ENCODE assay signal across 2 cellular contexts in the genomic region with DNA sequence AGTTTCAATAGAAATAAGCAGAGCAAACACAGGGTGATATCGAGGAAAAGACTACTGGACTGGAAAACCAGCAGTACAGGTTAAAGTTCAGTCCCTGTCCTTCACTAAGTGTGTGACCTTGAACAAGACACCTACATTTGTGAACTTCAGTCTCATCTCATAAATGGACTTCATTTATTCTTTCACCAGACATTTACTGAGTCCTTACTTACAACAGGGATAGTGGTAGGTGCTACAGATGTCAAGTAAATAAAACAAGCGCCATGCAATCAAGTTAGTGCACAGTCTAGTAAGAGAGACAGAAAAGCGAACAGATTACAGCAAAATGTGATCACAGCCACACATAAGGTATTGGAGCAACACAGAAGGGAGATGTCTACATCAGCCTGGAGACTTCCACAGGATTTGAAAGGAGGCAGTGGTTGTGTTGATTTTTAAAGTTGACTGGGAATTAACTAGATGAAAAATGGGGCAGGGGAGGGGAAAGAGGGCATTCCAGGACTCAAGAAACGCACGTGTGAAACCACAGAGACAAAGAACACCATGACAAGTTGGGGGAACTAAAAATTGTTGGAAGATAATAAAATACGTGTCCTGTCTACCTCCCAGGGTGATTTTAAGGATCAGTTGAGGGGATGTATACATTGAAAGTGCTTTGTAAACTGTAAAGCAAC.
TF ChIP-seq lines count a peak whose summit lies in the region.

No MANE protein-coding gene starts in this region.

TF ChIP-seq in SK-N-SH, 30 proteins besides CTCF, POLR2A, EP300 and RAD21:
- no peak for TF ChIP-seq RXRA (IDR thresholded peaks at IDR 0.05; ENCODE audit: borderline replicate concordance, low read depth)
- no peak for TF ChIP-seq YY1 (IDR thresholded peaks at IDR 0.05; ENCODE audit: low read depth)
- TF ChIP-seq GABPA (IDR thresholded peaks at IDR 0.05; ENCODE audit: low read depth): no peak
- no peak for TF ChIP-seq FOXM1 (IDR thresholded peaks at IDR 0.05; ENCODE audit: low read depth)
- no peak for TF ChIP-seq RFX5 (IDR thresholded peaks at IDR 0.05; ENCODE audit: low read length)
- no peak for TF ChIP-seq SIN3A (IDR thresholded peaks at IDR 0.05; ENCODE audit: borderline replicate concordance, low read depth, low read length)
- TF ChIP-seq, protein P1, sequence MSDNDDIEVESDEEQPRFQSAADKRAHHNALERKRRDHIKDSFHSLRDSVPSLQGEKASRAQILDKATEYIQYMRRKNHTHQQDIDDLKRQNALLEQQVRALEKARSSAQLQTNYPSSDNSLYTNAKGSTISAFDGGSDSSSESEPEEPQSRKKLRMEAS (IDR thresholded peaks at IDR 0.05; ENCODE audit: low read depth): no peak
- no peak for TF ChIP-seq TEAD4 (IDR thresholded peaks at IDR 0.05; ENCODE audit: borderline replicate concordance, insufficient read depth)
- TF ChIP-seq, protein P2, sequence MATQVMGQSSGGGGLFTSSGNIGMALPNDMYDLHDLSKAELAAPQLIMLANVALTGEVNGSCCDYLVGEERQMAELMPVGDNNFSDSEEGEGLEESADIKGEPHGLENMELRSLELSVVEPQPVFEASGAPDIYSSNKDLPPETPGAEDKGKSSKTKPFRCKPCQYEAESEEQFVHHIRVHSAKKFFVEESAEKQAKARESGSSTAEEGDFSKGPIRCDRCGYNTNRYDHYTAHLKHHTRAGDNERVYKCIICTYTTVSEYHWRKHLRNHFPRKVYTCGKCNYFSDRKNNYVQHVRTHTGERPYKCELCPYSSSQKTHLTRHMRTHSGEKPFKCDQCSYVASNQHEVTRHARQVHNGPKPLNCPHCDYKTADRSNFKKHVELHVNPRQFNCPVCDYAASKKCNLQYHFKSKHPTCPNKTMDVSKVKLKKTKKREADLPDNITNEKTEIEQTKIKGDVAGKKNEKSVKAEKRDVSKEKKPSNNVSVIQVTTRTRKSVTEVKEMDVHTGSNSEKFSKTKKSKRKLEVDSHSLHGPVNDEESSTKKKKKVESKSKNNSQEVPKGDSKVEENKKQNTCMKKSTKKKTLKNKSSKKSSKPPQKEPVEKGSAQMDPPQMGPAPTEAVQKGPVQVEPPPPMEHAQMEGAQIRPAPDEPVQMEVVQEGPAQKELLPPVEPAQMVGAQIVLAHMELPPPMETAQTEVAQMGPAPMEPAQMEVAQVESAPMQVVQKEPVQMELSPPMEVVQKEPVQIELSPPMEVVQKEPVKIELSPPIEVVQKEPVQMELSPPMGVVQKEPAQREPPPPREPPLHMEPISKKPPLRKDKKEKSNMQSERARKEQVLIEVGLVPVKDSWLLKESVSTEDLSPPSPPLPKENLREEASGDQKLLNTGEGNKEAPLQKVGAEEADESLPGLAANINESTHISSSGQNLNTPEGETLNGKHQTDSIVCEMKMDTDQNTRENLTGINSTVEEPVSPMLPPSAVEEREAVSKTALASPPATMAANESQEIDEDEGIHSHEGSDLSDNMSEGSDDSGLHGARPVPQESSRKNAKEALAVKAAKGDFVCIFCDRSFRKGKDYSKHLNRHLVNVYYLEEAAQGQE (IDR thresholded peaks at IDR 0.05; ENCODE audit: low read depth, low read length): no peak
- no peak for TF ChIP-seq MEF2A (IDR thresholded peaks at IDR 0.05; ENCODE audit: borderline replicate concordance, low read depth)
- no peak for TF ChIP-seq NRF1 (IDR thresholded peaks at IDR 0.05; ENCODE audit: low read depth, low read length)
- no peak for TF ChIP-seq EZH2phosphoT487 (IDR thresholded peaks at IDR 0.05; ENCODE audit: borderline replicate concordance, low read depth)
- no peak for TF ChIP-seq SMC3 (IDR thresholded peaks at IDR 0.05; ENCODE audit: low read depth, low read length)
- no peak for TF ChIP-seq NFIC (IDR thresholded peaks at IDR 0.05; ENCODE audit: borderline replicate concordance)
TF ChIP-seq in SK-N-SH: peak in this region for 0.

TF ChIP-seq in SK-N-SH treated with all-trans-retinoic acid at 6 μM for 48 hours, 23 proteins besides CTCF, POLR2A, EP300 and RAD21:
- TF ChIP-seq TCF4 (CRISPR knock-in tag; IDR thresholded peaks at IDR 0.05; ENCODE audit: borderline replicate concordance) (no peak), RARB (CRISPR knock-in tag; IDR thresholded peaks at IDR 0.05) (no peak), ZC3H10 (CRISPR knock-in tag; IDR thresholded peaks at IDR 0.05) (no peak), ESRRG (CRISPR knock-in tag; IDR thresholded peaks at IDR 0.05) (no peak), PPARA (CRISPR knock-in tag; IDR thresholded peaks at IDR 0.05; ENCODE audit: borderline replicate concordance) (no peak)
- TF ChIP-seq, protein P3, sequence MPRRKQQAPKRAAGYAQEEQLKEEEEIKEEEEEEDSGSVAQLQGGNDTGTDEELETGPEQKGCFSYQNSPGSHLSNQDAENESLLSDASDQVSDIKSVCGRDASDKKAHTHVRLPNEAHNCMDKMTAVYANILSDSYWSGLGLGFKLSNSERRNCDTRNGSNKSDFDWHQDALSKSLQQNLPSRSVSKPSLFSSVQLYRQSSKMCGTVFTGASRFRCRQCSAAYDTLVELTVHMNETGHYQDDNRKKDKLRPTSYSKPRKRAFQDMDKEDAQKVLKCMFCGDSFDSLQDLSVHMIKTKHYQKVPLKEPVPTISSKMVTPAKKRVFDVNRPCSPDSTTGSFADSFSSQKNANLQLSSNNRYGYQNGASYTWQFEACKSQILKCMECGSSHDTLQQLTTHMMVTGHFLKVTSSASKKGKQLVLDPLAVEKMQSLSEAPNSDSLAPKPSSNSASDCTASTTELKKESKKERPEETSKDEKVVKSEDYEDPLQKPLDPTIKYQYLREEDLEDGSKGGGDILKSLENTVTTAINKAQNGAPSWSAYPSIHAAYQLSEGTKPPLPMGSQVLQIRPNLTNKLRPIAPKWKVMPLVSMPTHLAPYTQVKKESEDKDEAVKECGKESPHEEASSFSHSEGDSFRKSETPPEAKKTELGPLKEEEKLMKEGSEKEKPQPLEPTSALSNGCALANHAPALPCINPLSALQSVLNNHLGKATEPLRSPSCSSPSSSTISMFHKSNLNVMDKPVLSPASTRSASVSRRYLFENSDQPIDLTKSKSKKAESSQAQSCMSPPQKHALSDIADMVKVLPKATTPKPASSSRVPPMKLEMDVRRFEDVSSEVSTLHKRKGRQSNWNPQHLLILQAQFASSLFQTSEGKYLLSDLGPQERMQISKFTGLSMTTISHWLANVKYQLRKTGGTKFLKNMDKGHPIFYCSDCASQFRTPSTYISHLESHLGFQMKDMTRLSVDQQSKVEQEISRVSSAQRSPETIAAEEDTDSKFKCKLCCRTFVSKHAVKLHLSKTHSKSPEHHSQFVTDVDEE (CRISPR knock-in tag; IDR thresholded peaks at IDR 0.05): no peak
